Comparison of ENCODE assay signal across 1 cellular context in genomic region chrX:1358793-1359476, GRCh38.
TF ChIP-seq lines count a peak whose summit lies in the region.

No MANE protein-coding gene starts in this region.

TF ChIP-seq in GM12878, 131 proteins besides CTCF, POLR2A, EP300 and RAD21:
- TF ChIP-seq ZNF622 (IDR thresholded peaks at IDR 0.05) (no peak), E4F1 (IDR thresholded peaks at IDR 0.05; ENCODE audit: borderline replicate concordance, partially characterized antibody) (no peak), RAD51 (IDR thresholded peaks at IDR 0.05) (no peak), SIN3A (IDR thresholded peaks at IDR 0.05; ENCODE audit: low read depth, low read length) (no peak), NKRF (conservative IDR thresholded peaks at IDR 0.05) (no peak), IRF5 (IDR thresholded peaks at IDR 0.05; ENCODE audit: borderline replicate concordance) (no peak), E2F4 (IDR thresholded peaks at IDR 0.05; ENCODE audit: low read depth, low read length) (no peak), YBX1 (IDR thresholded peaks at IDR 0.05) (no peak), MTA2 (IDR thresholded peaks at IDR 0.05; ENCODE audit: low read depth) (no peak), ATF2 (IDR thresholded peaks at IDR 0.05; ENCODE audit: low read length) (no peak), KDM1A (IDR thresholded peaks at IDR 0.05; ENCODE audit: borderline replicate concordance) (no peak), POU2F2 (IDR thresholded peaks at IDR 0.05; ENCODE audit: borderline replicate concordance, low read depth, low read length) (no peak), SMAD5 (IDR thresholded peaks at IDR 0.05; ENCODE audit: low read depth) (no peak), BCL11A (IDR thresholded peaks at IDR 0.05; ENCODE audit: low read depth, low read length) (no peak), HDAC2 (IDR thresholded peaks at IDR 0.05) (no peak), ZNF384 (IDR thresholded peaks at IDR 0.05; ENCODE audit: borderline replicate concordance, low read depth, low read length) (no peak), CREB1 (IDR thresholded peaks at IDR 0.05; ENCODE audit: low read depth) (no peak)
